In the genomic region with DNA sequence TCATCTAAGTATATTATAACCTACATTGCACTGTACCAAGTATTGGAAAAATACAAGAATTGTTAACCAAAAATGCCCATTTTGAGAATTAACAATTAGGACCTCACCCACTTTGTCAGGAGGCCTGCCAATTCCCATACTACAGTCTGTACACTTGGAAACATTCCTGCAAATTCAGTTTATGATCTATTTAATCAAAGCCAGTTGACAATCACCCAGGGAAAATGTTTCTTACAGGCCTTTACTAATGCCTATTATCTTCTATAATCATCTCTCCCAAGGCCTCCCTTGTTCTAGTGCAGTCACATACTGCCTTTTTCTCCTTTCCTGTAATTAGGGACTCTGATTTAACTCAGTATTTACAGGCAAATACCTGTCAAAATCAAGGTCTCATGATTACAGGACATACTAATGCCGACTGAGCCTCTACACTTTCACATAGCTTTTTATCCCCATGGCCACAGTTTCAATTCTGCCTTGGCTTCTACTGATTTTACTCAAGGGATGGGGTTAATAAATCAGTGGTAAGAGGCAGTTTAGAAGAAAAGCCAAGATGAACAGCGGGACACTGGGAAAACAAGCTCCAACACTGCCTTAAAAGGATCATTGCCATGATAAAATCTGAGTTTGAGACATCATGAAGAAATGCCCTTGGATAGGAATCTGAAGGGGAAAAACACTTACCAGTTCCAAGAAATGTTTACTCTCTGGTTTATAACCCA, we compare ENCODE assay signal across 13 cellular contexts.
DNase-seq lines count a peak whose midpoint lies in the region; ATAC-seq and TF ChIP-seq lines count a peak whose summit lies in the region.
"Had no signal": no experiment of that assay in that cellular context is flagged by ENCODE, and none has a peak within 500 bp of the region (broad histone marks: within the 10 kb centered on the region; RNA-seq: fewer than 3 reads in every experiment).

No MANE protein-coding gene starts in this region.

- no peaks in the 10 kb centered on the region for H3K27me3 ChIP-seq in subcutaneous abdominal adipose tissue (ENCODE audit: control insufficient read depth in 5 of 5, insufficient read depth in 4 of 5, low read length in 5 of 5)
- H3K27me3 ChIP-seq in effector memory CD4-positive, alpha-beta T cell (replicated peaks; ENCODE audit: control insufficient read depth, insufficient read depth, low read length, poor library complexity, severe bottlenecking), result no peaks in the 10 kb centered on the region
- H3K27me3 ChIP-seq: BLaER1 treated with 17β-estradiol and CSF1 and Interleukin-3, amounts not matched to agents 10 nM and 100 nM had no signal

- peak overlapping the region in 1 of 5 donors; percentile 20 for H3K9ac ChIP-seq in subcutaneous abdominal adipose tissue (ENCODE audit: low read length in 5 of 5)
- H3K9ac ChIP-seq: BLaER1 treated with 17β-estradiol and CSF1 and Interleukin-3, amounts not matched to agents 10 nM and 100 nM had no signal

- DNase-seq in NCI-H446 (lab: John Stamatoyannopoulos, UW), result peak; percentile 97 to 99
- peak; percentile 63 for DNase-seq in fibroblast of villous mesenchyme (ENCODE audit: low read depth)
- DNase-seq in islet precursor cell, result no peak
- DNase-seq in activated gamma-delta T cell treated with Interleukin-2 at 50 U/mL for 16 hours, result no peak
- no peak for DNase-seq in effector memory CD4-positive, alpha-beta T cell
- DNase-seq in nucleus accumbens (lab: John Stamatoyannopoulos, UW), result no peak
- DNase-seq: NCI-H1048, NCI-H2227 treated with DMSO at 0.1 percent for 48 hours, OCI-M1 had no signal

- H3K4me3 ChIP-seq in fibroblast of villous mesenchyme (ENCODE audit: low read depth, low read length) (no peak overlapping the region), subcutaneous abdominal adipose tissue (ENCODE audit: low read depth in 1 of 5, low read length in 5 of 5) (no peak overlapping the region)
- H3K4me3 ChIP-seq in effector memory CD4-positive, alpha-beta T cell (ENCODE audit: insufficient read depth, low read depth, low read length, poor library complexity, severe bottlenecking), result no peak overlapping the region
- H3K4me3 ChIP-seq: BLaER1 treated with 17β-estradiol and CSF1 and Interleukin-3, amounts not matched to agents 10 nM and 100 nM; lung had no signal

- no peaks in the 10 kb centered on the region for H3K9me3 ChIP-seq in subcutaneous abdominal adipose tissue (ENCODE audit: control insufficient read depth in 5 of 5, low read length in 5 of 5)
- H3K9me3 ChIP-seq in effector memory CD4-positive, alpha-beta T cell (ENCODE audit: control insufficient read depth, low read length), result no peaks in the 10 kb centered on the region
- H3K9me3 ChIP-seq: BLaER1 treated with 17β-estradiol and CSF1 and Interleukin-3, amounts not matched to agents 10 nM and 100 nM had no signal

- H3K36me3 ChIP-seq in subcutaneous abdominal adipose tissue (ENCODE audit: control insufficient read depth in 5 of 5, insufficient read depth in 5 of 5, low read length in 5 of 5), result no peaks in the 10 kb centered on the region
- H3K36me3 ChIP-seq in effector memory CD4-positive, alpha-beta T cell (ENCODE audit: control insufficient read depth, insufficient read depth, low read length), result no peaks in the 10 kb centered on the region

- peak overlapping the region; percentile 68 for H3K27ac ChIP-seq in subcutaneous abdominal adipose tissue (ENCODE audit: low read depth, low read length)
- no peak overlapping the region for H3K27ac ChIP-seq in effector memory CD4-positive, alpha-beta T cell (ENCODE audit: insufficient read depth, low read length, poor library complexity, severe bottlenecking)
- H3K27ac ChIP-seq: BLaER1 treated with 17β-estradiol and CSF1 and Interleukin-3, amounts not matched to agents 10 nM and 100 nM had no signal

- peak; percentile 44 for ATAC-seq in GM18499 (IDR thresholded peaks at IDR 0.05; ENCODE audit: insufficient read depth, unreplicated experiment)

- peaks cover 0 to 15% (median 6%) of the 10 kb centered on the region in 5 donors for H3K4me1 ChIP-seq in subcutaneous abdominal adipose tissue (ENCODE audit: control insufficient read depth in 5 of 5, insufficient read depth in 5 of 5, low read length in 5 of 5)
- H3K4me1 ChIP-seq in effector memory CD4-positive, alpha-beta T cell (ENCODE audit: control insufficient read depth, insufficient read depth, low read length, poor library complexity, severe bottlenecking), result no peaks in the 10 kb centered on the region

- TF ChIP-seq CTCF in fibroblast of villous mesenchyme (IDR thresholded peaks at IDR 0.05; ENCODE audit: insufficient read depth, low read depth, low read length), result no peak

Comparison
In these comparisons a context has a peak if more than half of its experiments do, and no peak if none do; other contexts are left out.
1. DNase-seq: peak in NCI-H446 (2 of 2) and fibroblast of villous mesenchyme (single experiment); none in islet precursor cell (single experiment), activated gamma-delta T cell treated with Interleukin-2 at 50 U/mL for 16 hours (single experiment), effector memory CD4-positive, alpha-beta T cell (0 of 3) and nucleus accumbens (0 of 56).